Comparison of ENCODE assay signal across 8 cellular contexts in genomic region chr1:217630711-217631591, GRCh38. TPM values are rescaled to one million over a fixed set of nuclear protein-coding genes. Genes with fewer than 3 reads are reported as not detected.
A peak's percentile ranks its signal among the peaks of the same experiment; 100 is the strongest.
DNase-seq lines count a peak whose midpoint lies in the region; ATAC-seq and TF ChIP-seq lines count a peak whose summit lies in the region.

Gene GPATCH2 (minus strand): TSS chr1:217631090. CDS start chr1:217630971, 119 bp downstream.
Gene SPATA17 (plus strand): TSS chr1:217631344. CDS start chr1:217631379, 35 bp downstream.

- H3K4me3 Mint-ChIP-seq in activated T-cell treated with anti-CD3 and anti-CD28 coated beads, Interleukin-2, amount 50 U/mL, for 72 hours, result peak within 1 kb of the TSS; percentile 96 to 98
- peak within 1 kb of the TSS; percentile 95 to 99 (median 98) for H3K4me3 Mint-ChIP-seq in naive B cell
- peak within 1 kb of the TSS; percentile 86 for H3K4me3 Mint-ChIP-seq in stimulated activated effector memory CD8-positive, alpha-beta T cell treated with anti-CD3 and anti-CD28 coated beads, Interleukin-12 subunit alpha, Interleukin-12 subunit beta, amount 100 ng/mL, for 72 hours

- H3K4me2 ChIP-seq in DND-41 (ENCODE audit: insufficient read depth, low read length), result peak within 1 kb of the TSS; percentile 72

- H3K36me3 ChIP-seq in DND-41 (ENCODE audit: insufficient read depth, low read length) (no peaks in the 10 kb centered on the region; the same call in 1 of the 2 replicates), Panc1 (ENCODE audit: control insufficient read depth, insufficient read depth, low read length) (peaks cover 2% of the 10 kb centered on the region)

- H3K27ac ChIP-seq in DND-41 (ENCODE audit: low read length) (peak within 1 kb of the TSS; percentile 86), Panc1 (ENCODE audit: low read length) (peak within 1 kb of the TSS; percentile 100)

- CTCF ChIA-PET in Panc1 (lab: Charles Lee), result interaction anchor here (0.6 kb wide), 1 partner anchor 408 kb away, joined by 3 read pairs; no protein-coding TSS in a partner anchor

- H3K27me3 ChIP-seq in DND-41 (ENCODE audit: insufficient read depth, low read length, poor library complexity) (no peaks in the 10 kb centered on the region), Panc1 (ENCODE audit: control insufficient read depth, insufficient read depth, low read length) (no peaks in the 10 kb centered on the region)

- no peaks in the 10 kb centered on the region for H3K9me3 ChIP-seq in DND-41 (ENCODE audit: insufficient read depth, low read length, severe bottlenecking)
- H3K9me3 ChIP-seq in Panc1 (ENCODE audit: control insufficient read depth, insufficient read depth, low read depth, low read length), result no peaks in the 10 kb centered on the region

- H3K4me1 Mint-ChIP-seq in activated T-cell treated with anti-CD3 and anti-CD28 coated beads, Interleukin-2, amount 50 U/mL, for 72 hours (ENCODE audit: low read depth), result peaks cover 44% of the 10 kb centered on the region
- H3K4me1 Mint-ChIP-seq in naive B cell, result peaks cover 15 to 26% (median 21%) of the 10 kb centered on the region in 3 donors
- peaks cover 31% of the 10 kb centered on the region for H3K4me1 Mint-ChIP-seq in stimulated activated effector memory CD8-positive, alpha-beta T cell treated with anti-CD3 and anti-CD28 coated beads, Interleukin-12 subunit alpha, Interleukin-12 subunit beta, amount 100 ng/mL, for 72 hours

- no peaks in the 10 kb centered on the region for H3K27me3 Mint-ChIP-seq in activated T-cell treated with anti-CD3 and anti-CD28 coated beads, Interleukin-2, amount 50 U/mL, for 72 hours (ENCODE audit: low read depth)
- peaks cover 21 to 26% (median 22%) of the 10 kb centered on the region in 3 donors for H3K27me3 Mint-ChIP-seq in naive B cell

- intact Hi-C loops in Panc1 (cut with micrococcal nuclease; ENCODE audit: unreplicated experiment), result no loop called here

- H3K4me3 ChIP-seq in DND-41 (ENCODE audit: low read depth in 1 of 2, low read length in 2 of 2) (peak within 1 kb of the TSS; percentile 83 to 85), Panc1 (ENCODE audit: low read depth in 2 of 2, low read length in 2 of 2) (peak within 1 kb of the TSS; percentile 81 to 83)

- POLR2A ChIA-PET in Panc1 (lab: Charles Lee), result interaction anchor here (0.5 to 1.1 kb wide), 5 partner anchors 9 to 115 kb away, joined by 3 to 4 read pairs (median 3); no protein-coding TSS in a partner anchor

- no peaks in the 10 kb centered on the region for H4K20me1 ChIP-seq in DND-41 (ENCODE audit: insufficient read depth, low read length)

- BruUV-seq in Panc1 (replicated peaks; lab: Mats Ljungman, UMichigan), result no TSS peak

- in situ Hi-C loops in KBM-7 (cut with MboI; ENCODE audit: low pct_unique_long_range_greater_than_20kb, low sequenced_read_pairs), result no loop called here
- in situ Hi-C loops in Panc1 (cut with HindIII; ENCODE audit: low pct_unique_long_range_greater_than_20kb, low sequenced_read_pairs), result no loop called here

- peak; percentile 95 for ATAC-seq in DND-41 (ENCODE audit: insufficient read depth, low read depth)
- peak; percentile 99 for ATAC-seq in GM21723 (IDR thresholded peaks at IDR 0.05; ENCODE audit: unreplicated experiment)
- ATAC-seq in Panc1, result peak; percentile 98
- peak; percentile 89 to 91 for ATAC-seq in activated T-cell treated with anti-CD3 and anti-CD28 coated beads, Interleukin-2, amount 50 U/mL, for 72 hours (replicated peaks in 1 of 2)
- peak; percentile 89 to 92 for ATAC-seq in naive B cell (ENCODE audit: low read depth in 2 of 2)
- peak; percentile 93 for ATAC-seq in stimulated activated effector memory CD8-positive, alpha-beta T cell treated with anti-CD3 and anti-CD28 coated beads, Interleukin-12 subunit alpha, Interleukin-12 subunit beta, amount 100 ng/mL, for 72 hours

- DNase-seq in DND-41 (peak; percentile 80), KBM-7 (peak; percentile 89), Panc1 (ENCODE audit: low read depth, low spot score) (peak; percentile 86), fibroblast of gingiva (ENCODE audit: low read depth) (peak; percentile 91), naive B cell (peak; percentile 86)
- peak; percentile 75 to 82 for DNase-seq in activated T-cell treated with anti-CD3 and anti-CD28 coated beads, Interleukin-2, amount 50 U/mL, for 72 hours
- DNase-seq in stimulated activated effector memory CD8-positive, alpha-beta T cell treated with anti-CD3 and anti-CD28 coated beads, Interleukin-12 subunit alpha, Interleukin-12 subunit beta, amount 100 ng/mL, for 72 hours (ENCODE audit: low spot score in 2 of 2), result peak; percentile 55 to 83

- peaks cover 33% of the 10 kb centered on the region for H3K4me1 ChIP-seq in DND-41 (ENCODE audit: insufficient read depth, low read length)
- peaks cover 16% of the 10 kb centered on the region for H3K4me1 ChIP-seq in Panc1 (ENCODE audit: control insufficient read depth, insufficient read depth, low read length)

- peak within 1 kb of the TSS; percentile 80 for H3K9ac ChIP-seq in DND-41 (ENCODE audit: low read depth, low read length)

- H3K36me3 Mint-ChIP-seq in activated T-cell treated with anti-CD3 and anti-CD28 coated beads, Interleukin-2, amount 50 U/mL, for 72 hours (ENCODE audit: insufficient read depth in 2 of 2), result no peaks in the 10 kb centered on the region
- peaks cover 0 to 5% of the 10 kb centered on the region in 2 donors for H3K36me3 Mint-ChIP-seq in naive B cell
- H3K36me3 Mint-ChIP-seq in stimulated activated effector memory CD8-positive, alpha-beta T cell treated with anti-CD3 and anti-CD28 coated beads, Interleukin-12 subunit alpha, Interleukin-12 subunit beta, amount 100 ng/mL, for 72 hours, result peaks cover 8% of the 10 kb centered on the region

- H3K27ac Mint-ChIP-seq in activated T-cell treated with anti-CD3 and anti-CD28 coated beads, Interleukin-2, amount 50 U/mL, for 72 hours, result peak within 1 kb of the TSS; percentile 100
- H3K27ac Mint-ChIP-seq in naive B cell, result peak within 1 kb of the TSS; percentile 100
- H3K27ac Mint-ChIP-seq in stimulated activated effector memory CD8-positive, alpha-beta T cell treated with anti-CD3 and anti-CD28 coated beads, Interleukin-12 subunit alpha, Interleukin-12 subunit beta, amount 100 ng/mL, for 72 hours, result peak within 1 kb of the TSS; percentile 99

- peaks cover 0 to 1% of the 10 kb centered on the region in 2 donors for H3K9me3 Mint-ChIP-seq in activated T-cell treated with anti-CD3 and anti-CD28 coated beads, Interleukin-2, amount 50 U/mL, for 72 hours
- peaks cover 0 to 3% (median 0%) of the 10 kb centered on the region in 7 donors for H3K9me3 Mint-ChIP-seq in naive B cell
- H3K9me3 Mint-ChIP-seq in stimulated activated effector memory CD8-positive, alpha-beta T cell treated with anti-CD3 and anti-CD28 coated beads, Interleukin-12 subunit alpha, Interleukin-12 subunit beta, amount 100 ng/mL, for 72 hours, result no peaks in the 10 kb centered on the region

- H3K79me2 ChIP-seq in DND-41 (ENCODE audit: insufficient read depth, low read length), result peaks cover 48% of the 10 kb centered on the region

- TF ChIP-seq CTCF in DND-41 (IDR thresholded peaks at IDR 0.05; ENCODE audit: borderline replicate concordance, extremely low read depth, low read length, poor library complexity, severe bottlenecking) (peak; percentile 19), Panc1 (IDR thresholded peaks at IDR 0.05) (no peak)

- H2AFZ ChIP-seq in DND-41 (ENCODE audit: low read depth, low read length), result peak within 1 kb of the TSS; percentile 95

RNA-seq across cellular contexts. Expression of gene GPATCH2, which starts in this region (rescaled TPM):
- total RNA-seq in Panc1 (2021; ENCODE audit: unreplicated experiment), result 11.2 TPM
- polyA plus RNA-seq in Panc1 (2012; ENCODE audit: insufficient read length), result 3.9 TPM
- total RNA-seq in activated T-cell treated with anti-CD3 and anti-CD28 coated beads, Interleukin-2, amount 50 U/mL, for 72 hours, result 1 to 10 TPM; 7.7 to 8.5 TPM
- 1 to 10 TPM; 1.6 to 5.3 (median 3.1) TPM for polyA plus RNA-seq in naive B cell (ENCODE audit: low read depth in 6 of 6)

RNA-seq across cellular contexts. Expression of gene SPATA17, which starts in this region (rescaled TPM):
- total RNA-seq in Panc1 (2021; ENCODE audit: unreplicated experiment), result 0.51 TPM
- 0.35 TPM for polyA plus RNA-seq in Panc1 (2012; ENCODE audit: insufficient read length)
- not detected for total RNA-seq in activated T-cell treated with anti-CD3 and anti-CD28 coated beads, Interleukin-2, amount 50 U/mL, for 72 hours
- not detected for polyA plus RNA-seq in naive B cell (ENCODE audit: low read depth in 6 of 6)

Comparison
In these comparisons a context has a peak if more than half of its experiments do, and no peak if none do; other contexts are left out.
1. Peak in every context shown above with its lines: DNase-seq, ATAC-seq, H3K4me3 ChIP-seq and H3K27ac ChIP-seq.